Comparison of ENCODE assay signal across 11 cellular contexts in genomic region chr2:38128653-38129052, GRCh38. TPM values are rescaled to one million over a fixed set of nuclear protein-coding genes. Genes with fewer than 3 reads are reported as not detected.
DNase-seq lines count a peak whose midpoint lies in the region; ATAC-seq, FAIRE-seq and TF ChIP-seq lines count a peak whose summit lies in the region.
"Had no signal": no experiment of that assay in that cellular context is flagged by ENCODE, and none has a peak within 500 bp of the region (broad histone marks: within the 10 kb centered on the region; RNA-seq: fewer than 3 reads in every experiment).

No MANE protein-coding gene starts in this region.

- DNase-seq in NB4 (ENCODE audit: low read depth), result peak; percentile 97
- peak in 3 of 5 donors; percentile 53 to 65 (median 61) for DNase-seq in heart left ventricle
- no peak for DNase-seq in GOT3 (lab: John Stamatoyannopoulos, UW)
- no peak for DNase-seq in osteocyte (ENCODE audit: extremely low spot score, unreplicated experiment)
- no peak for DNase-seq in HTR-8/SVneo (ENCODE audit: insufficient read length, low spot score)
- DNase-seq: activated CD4-positive, alpha-beta memory T cell treated with anti-CD3 and anti-CD28 coated beads, Interleukin-2, amount 10 ng/mL, durations not matched to agents 7 days and 5 days; SHP77 treated with DMSO at 0.1 percent for 48 hours had no signal

- H3K27me3 ChIP-seq in heart left ventricle, result no peaks in the 10 kb centered on the region

- TF ChIP-seq CTCF in NB4 (IDR thresholded peaks at IDR 0.05; ENCODE audit: low read depth, low read length), result no peak
- TF ChIP-seq CTCF in heart left ventricle (IDR thresholded peaks at IDR 0.05), result no peak
- TF ChIP-seq CTCF in osteocyte (IDR thresholded peaks at IDR 0.05), result no peak

- no peaks in the 10 kb centered on the region for H3K27me3 Mint-ChIP-seq in stimulated activated memory B cell treated with anti-CD40 and anti-IgM and Interleukin-4, amounts not matched to agents 10 μg/mL and 1 μg/mL and 100 μg/mL, for 72 hours
- H3K27me3 Mint-ChIP-seq in osteocyte (ENCODE audit: unreplicated experiment), result no peaks in the 10 kb centered on the region
- H3K27me3 Mint-ChIP-seq: activated CD4-positive, alpha-beta memory T cell treated with anti-CD3 and anti-CD28 coated beads, Interleukin-2, amount 10 ng/mL, durations not matched to agents 7 days and 5 days had no signal

- no peak for FAIRE-seq in HTR-8/SVneo (lab: Jason Lieb, UNC)
- FAIRE-seq: bronchial epithelial cell had no signal

- H3K4me3 ChIP-seq in NB4 (ENCODE audit: low read depth, low read length) (no peak overlapping the region), heart left ventricle (no peak overlapping the region)

- peaks cover 15% of the 10 kb centered on the region for H3K36me3 Mint-ChIP-seq in stimulated activated memory B cell treated with anti-CD40 and anti-IgM and Interleukin-4, amounts not matched to agents 10 μg/mL and 1 μg/mL and 100 μg/mL, for 72 hours
- H3K36me3 Mint-ChIP-seq in osteocyte (ENCODE audit: unreplicated experiment), result no peaks in the 10 kb centered on the region

- ATAC-seq in GM21529 (IDR thresholded peaks at IDR 0.05; ENCODE audit: unreplicated experiment) (peak; percentile 66), heart left ventricle (peak; percentile 59 to 90 (median 82)), GM19455 (IDR thresholded peaks at IDR 0.05; ENCODE audit: unreplicated experiment) (no peak)
- peak; percentile 87 for ATAC-seq in stimulated activated memory B cell treated with anti-CD40 and anti-IgM and Interleukin-4, amounts not matched to agents 10 μg/mL and 1 μg/mL and 100 μg/mL, for 72 hours

- WGBS in heart left ventricle, 4 donors, result 73 to 79% (median 76%) methylated on average over 2 of the region's 2 CpGs

- peaks cover 0 to 56% (median 0%) of the 10 kb centered on the region in 12 donors for H3K4me1 ChIP-seq in heart left ventricle

- H3K4me3 Mint-ChIP-seq in stimulated activated memory B cell treated with anti-CD40 and anti-IgM and Interleukin-4, amounts not matched to agents 10 μg/mL and 1 μg/mL and 100 μg/mL, for 72 hours, result no peak overlapping the region
- H3K4me3 Mint-ChIP-seq in osteocyte (ENCODE audit: unreplicated experiment), result no peak overlapping the region
- H3K4me3 Mint-ChIP-seq: activated CD4-positive, alpha-beta memory T cell treated with anti-CD3 and anti-CD28 coated beads, Interleukin-2, amount 10 ng/mL, durations not matched to agents 7 days and 5 days had no signal

- TF ChIP-seq POLR2A in NB4 (IDR thresholded peaks at IDR 0.05; ENCODE audit: extremely low read depth, insufficient read length) (no peak), heart left ventricle (IDR thresholded peaks at IDR 0.05) (no peak)

- intact Hi-C loops in heart left ventricle (cut with DNase I), result loop anchor here in 1 of 10 donors (10.0 kb wide), 1 partner anchor 136 kb away; no protein-coding TSS in a partner anchor

- H3K9me3 Mint-ChIP-seq in stimulated activated memory B cell treated with anti-CD40 and anti-IgM and Interleukin-4, amounts not matched to agents 10 μg/mL and 1 μg/mL and 100 μg/mL, for 72 hours, result peaks cover 16% of the 10 kb centered on the region
- peaks cover 8% of the 10 kb centered on the region for H3K9me3 Mint-ChIP-seq in osteocyte (ENCODE audit: unreplicated experiment)

- H3K27ac ChIP-seq in heart left ventricle, result peak overlapping the region in 11 of 12 donors; percentile 6 to 90 (median 57)

- no peaks in the 10 kb centered on the region for H3K36me3 ChIP-seq in heart left ventricle

- H3K4me1 Mint-ChIP-seq in stimulated activated memory B cell treated with anti-CD40 and anti-IgM and Interleukin-4, amounts not matched to agents 10 μg/mL and 1 μg/mL and 100 μg/mL, for 72 hours, result peaks cover 24% of the 10 kb centered on the region
- peaks cover 7% of the 10 kb centered on the region for H3K4me1 Mint-ChIP-seq in osteocyte (ENCODE audit: unreplicated experiment)
- H3K4me1 Mint-ChIP-seq: activated CD4-positive, alpha-beta memory T cell treated with anti-CD3 and anti-CD28 coated beads, Interleukin-2, amount 10 ng/mL, durations not matched to agents 7 days and 5 days had no signal

- H3K9me3 ChIP-seq in heart left ventricle, result peaks cover 0 to 22% (median 6%) of the 10 kb centered on the region in 12 donors

- H3K27ac Mint-ChIP-seq in stimulated activated memory B cell treated with anti-CD40 and anti-IgM and Interleukin-4, amounts not matched to agents 10 μg/mL and 1 μg/mL and 100 μg/mL, for 72 hours, result peak overlapping the region; percentile 29
- H3K27ac Mint-ChIP-seq in osteocyte (ENCODE audit: unreplicated experiment), result no peak overlapping the region
- H3K27ac Mint-ChIP-seq: activated CD4-positive, alpha-beta memory T cell treated with anti-CD3 and anti-CD28 coated beads, Interleukin-2, amount 10 ng/mL, durations not matched to agents 7 days and 5 days had no signal

RNA-seq across cellular contexts. Expression of gene CYP1B1, which starts 52.7 kb away (rescaled TPM):
- total RNA-seq in heart left ventricle (10 to 100 TPM; 11.2 to 68.8 (median 24.5) TPM), osteocyte (137 and 145 TPM in 2 replicates)
- polyA plus RNA-seq in heart left ventricle, result 1 to 10 TPM; 3.9 to 8.9 TPM

Comparison
In these comparisons a context has a peak if more than half of its experiments do, and no peak if none do; other contexts are left out.
1. DNase-seq: peak in NB4 (single experiment) and heart left ventricle (3 of 5); none in GOT3 (single experiment), osteocyte (single experiment) and HTR-8/SVneo (single experiment).